19 cellular contexts compared by ENCODE assay signal in genomic region chr2:228283491-228284171, GRCh38.
"Had no signal": no experiment of that assay in that cellular context is flagged by ENCODE, and none has a peak within 500 bp of the region (broad histone marks: within the 10 kb centered on the region; RNA-seq: fewer than 3 reads in every experiment).

No MANE protein-coding gene starts in this region.

- H2AFZ ChIP-seq: PC-9 had no signal

- H3K4me1 ChIP-seq: adrenal gland, colonic mucosa had no signal

- H3K9me3 ChIP-seq: adrenal gland, colonic mucosa had no signal

- H3K4me1 Mint-ChIP-seq: activated B cell treated with CpG ODN at 0.5 μM for 24 hours; activated CD4-positive, alpha-beta memory T cell treated with anti-CD3 and anti-CD28 coated beads, Interleukin-2, amount 10 ng/mL, durations not matched to agents 7 days and 5 days; activated CD4-positive, alpha-beta T cell treated with anti-CD3 and anti-CD28 coated beads, Interleukin-2, amount 10 ng/mL, durations not matched to agents 7 days and 5 days; activated naive CD8-positive, alpha-beta T cell treated with anti-CD3 and anti-CD28 coated beads, Interleukin-2, amount 10 ng/mL, durations not matched to agents 7 days and 5 days; T-cell had no signal

- H3K27me3 Mint-ChIP-seq: activated B cell treated with CpG ODN at 0.5 μM for 24 hours; activated CD4-positive, alpha-beta memory T cell treated with anti-CD3 and anti-CD28 coated beads, Interleukin-2, amount 10 ng/mL, durations not matched to agents 7 days and 5 days; activated CD4-positive, alpha-beta T cell treated with anti-CD3 and anti-CD28 coated beads, Interleukin-2, amount 10 ng/mL, durations not matched to agents 7 days and 5 days; activated naive CD8-positive, alpha-beta T cell treated with anti-CD3 and anti-CD28 coated beads, Interleukin-2, amount 10 ng/mL, durations not matched to agents 7 days and 5 days; T-cell had no signal

- H3K4me3 ChIP-seq: colonic mucosa, PC-9, SK-N-MC had no signal

- H3K36me3 ChIP-seq: adrenal gland, colonic mucosa had no signal

- H3K27me3 ChIP-seq: adrenal gland, colonic mucosa had no signal

- H3K4me3 Mint-ChIP-seq: activated B cell treated with CpG ODN at 0.5 μM for 24 hours; activated CD4-positive, alpha-beta memory T cell treated with anti-CD3 and anti-CD28 coated beads, Interleukin-2, amount 10 ng/mL, durations not matched to agents 7 days and 5 days; activated CD4-positive, alpha-beta T cell treated with anti-CD3 and anti-CD28 coated beads, Interleukin-2, amount 10 ng/mL, durations not matched to agents 7 days and 5 days; activated naive CD8-positive, alpha-beta T cell treated with anti-CD3 and anti-CD28 coated beads, Interleukin-2, amount 10 ng/mL, durations not matched to agents 7 days and 5 days; T-cell had no signal

- FAIRE-seq: TTC549 had no signal

- H3K4me2 ChIP-seq: PC-9 had no signal

- H3K27ac Mint-ChIP-seq: activated B cell treated with CpG ODN at 0.5 μM for 24 hours; activated CD4-positive, alpha-beta memory T cell treated with anti-CD3 and anti-CD28 coated beads, Interleukin-2, amount 10 ng/mL, durations not matched to agents 7 days and 5 days; activated CD4-positive, alpha-beta T cell treated with anti-CD3 and anti-CD28 coated beads, Interleukin-2, amount 10 ng/mL, durations not matched to agents 7 days and 5 days; activated naive CD8-positive, alpha-beta T cell treated with anti-CD3 and anti-CD28 coated beads, Interleukin-2, amount 10 ng/mL, durations not matched to agents 7 days and 5 days; T-cell had no signal

- H3K27ac ChIP-seq: adrenal gland, colonic mucosa, PC-9, SK-N-MC had no signal

- DNase-seq: activated B cell treated with CpG ODN at 0.5 μM for 24 hours; activated CD4-positive, alpha-beta memory T cell treated with anti-CD3 and anti-CD28 coated beads, Interleukin-2, amount 10 ng/mL, durations not matched to agents 7 days and 5 days; activated CD4-positive, alpha-beta T cell treated with anti-CD3 and anti-CD28 coated beads for 1 hour; activated CD4-positive, alpha-beta T cell treated with anti-CD3 and anti-CD28 coated beads, Interleukin-2, amount 10 ng/mL, durations not matched to agents 7 days and 5 days; activated naive CD4-positive, alpha-beta T cell treated with anti-CD3 and anti-CD28 coated beads, Interleukin-2, amount 50 U/mL, for 16 hours; activated naive CD8-positive, alpha-beta T cell treated with anti-CD3 and anti-CD28 coated beads, Interleukin-2, amount 10 ng/mL, durations not matched to agents 7 days and 5 days; anterior cingulate cortex; colonic mucosa; NCI-H146; NCI-H187 treated with DMSO at 0.1 percent for 48 hours; NCI-H2081 treated with DMSO at 0.1 percent for 48 hours; NCI-H524; PC-9; T-cell; T-helper 2 cell; T1000 had no signal

- H3K9me3 Mint-ChIP-seq: activated CD4-positive, alpha-beta T cell treated with anti-CD3 and anti-CD28 coated beads, Interleukin-2, amount 10 ng/mL, durations not matched to agents 7 days and 5 days had no signal

- ATAC-seq: T-cell had no signal

- H3K36me3 Mint-ChIP-seq: activated naive CD8-positive, alpha-beta T cell treated with anti-CD3 and anti-CD28 coated beads, Interleukin-2, amount 10 ng/mL, durations not matched to agents 7 days and 5 days; T-cell had no signal
